8 cellular contexts compared by ENCODE assay signal in genomic region chr3:127002195-127003174, GRCh38. TPM values are rescaled to one million over a fixed set of nuclear protein-coding genes. Genes with fewer than 3 reads are reported as not detected.
DNase-seq lines count a peak whose midpoint lies in the region; ATAC-seq and TF ChIP-seq lines count a peak whose summit lies in the region.

No MANE protein-coding gene starts in this region.

- peak; percentile 70 for TF ChIP-seq RAD21 in IMR-90 (IDR thresholded peaks at IDR 0.05; ENCODE audit: low read length)

- H3K27me3 ChIP-seq in IMR-90 (ENCODE audit: control insufficient read depth, insufficient read depth, low read length) (no peaks in the 10 kb centered on the region), left lung (no peaks in the 10 kb centered on the region), testis (no peaks in the 10 kb centered on the region)

- H2BK120ac ChIP-seq in IMR-90 (ENCODE audit: low read depth, low read length): peak overlapping the region; percentile 99

- peak overlapping the region; percentile 99 for H2BK15ac ChIP-seq in IMR-90 (ENCODE audit: low read depth, low read length)

- peak overlapping the region; percentile 99 for H2AK9ac ChIP-seq in IMR-90 (replicated peaks; ENCODE audit: low read depth, low read length, poor library complexity)

- H3K27ac Mint-ChIP-seq in dendritic cell treated with granulocyte-macrophage colony-stimulating factor and Interleukin-4, amounts not matched to agents 40 ng/mL and 50 ng/mL, for 4 days: peak overlapping the region; percentile 8
- H3K27ac Mint-ChIP-seq in stimulated activated memory B cell treated with anti-CD40 and anti-IgM and Interleukin-4, amounts not matched to agents 10 μg/mL and 1 μg/mL and 100 μg/mL, for 72 hours: no peak overlapping the region

- peak overlapping the region; percentile 78; the same call in 1 of the 2 replicates for H3K56ac ChIP-seq in IMR-90 (ENCODE audit: extremely low read depth, insufficient read depth, low read length)

- H4K20me1 ChIP-seq in IMR-90 (ENCODE audit: insufficient read depth, low read length): peaks cover 11% of the 10 kb centered on the region

- peak overlapping the region; percentile 71 for H3K4me2 ChIP-seq in IMR-90 (ENCODE audit: low read depth, low read length)

- in situ Hi-C loops in IMR-90 (cut with MboI; ENCODE audit: low sequenced_read_pairs): no loop called here

- peak overlapping the region; percentile 100 for H4K91ac ChIP-seq in IMR-90 (ENCODE audit: insufficient read depth, low read depth, low read length)

- ATAC-seq in IMR-90 (ENCODE audit: low read depth) (peak; percentile 92), left lung (peak; percentile 95), GM21515 (IDR thresholded peaks at IDR 0.05; ENCODE audit: unreplicated experiment) (no peak)
- no peak for ATAC-seq in stimulated activated memory B cell treated with anti-CD40 and anti-IgM and Interleukin-4, amounts not matched to agents 10 μg/mL and 1 μg/mL and 100 μg/mL, for 72 hours

- H3K4me1 Mint-ChIP-seq in dendritic cell treated with granulocyte-macrophage colony-stimulating factor and Interleukin-4, amounts not matched to agents 40 ng/mL and 50 ng/mL, for 4 days (ENCODE audit: low read depth): peaks cover 12% of the 10 kb centered on the region
- H3K4me1 Mint-ChIP-seq in stimulated activated memory B cell treated with anti-CD40 and anti-IgM and Interleukin-4, amounts not matched to agents 10 μg/mL and 1 μg/mL and 100 μg/mL, for 72 hours: peaks cover 23% of the 10 kb centered on the region

- dilution Hi-C loops in IMR-90 (cut with HindIII; ENCODE audit: low sequenced_read_pairs, unreplicated experiment): no loop called here

- H4K8ac ChIP-seq in IMR-90 (ENCODE audit: low read depth in 2 of 2, low read length in 2 of 2): peak overlapping the region; percentile 99 to 100

- H3K27ac ChIP-seq in IMR-90 (ENCODE audit: insufficient read depth, low read length) (peak overlapping the region; percentile 99), left lung (peak overlapping the region; percentile 72 to 83), testis (peak overlapping the region in 1 of 2 donors; percentile 81)

- peak overlapping the region; percentile 93 for H2AFZ ChIP-seq in IMR-90 (replicated peaks; ENCODE audit: low read length, poor library complexity)

- H2BK5ac ChIP-seq in IMR-90 (ENCODE audit: low read depth, low read length, poor library complexity, severe bottlenecking): peak overlapping the region; percentile 98

- peaks cover 17% of the 10 kb centered on the region for H3K36me3 ChIP-seq in IMR-90 (ENCODE audit: control insufficient read depth, insufficient read depth, low read length)
- peaks cover 0 to 16% of the 10 kb centered on the region in 2 donors for H3K36me3 ChIP-seq in left lung
- no peaks in the 10 kb centered on the region for H3K36me3 ChIP-seq in testis (ENCODE audit: low read depth, missing control alignments)

- WGBS in IMR-90 (ENCODE audit: extremely low coverage in 2 of 2, insufficient read length in 1 of 2), 2 experiments: 40% methylated on average over 2 of the region's 26 CpGs; no CpG with 5 or more reads in 1 of the 2 experiments
- 31 to 59% methylated on average over 17 to 25 of the region's 26 CpGs for WGBS in testis, 2 donors

- H3K14ac ChIP-seq in IMR-90 (replicated peaks; ENCODE audit: low read depth, low read length): peak overlapping the region; percentile 99

- H3K4me1 ChIP-seq in IMR-90 (ENCODE audit: control insufficient read depth, insufficient read depth, low read length): peaks cover 29% of the 10 kb centered on the region
- H3K4me1 ChIP-seq in left lung: peaks cover 14 to 36% of the 10 kb centered on the region in 2 donors
- H3K4me1 ChIP-seq in testis: peaks cover 21% of the 10 kb centered on the region

- DNase-seq in IMR-90 (peak; percentile 89), left lung (peak; percentile 87 to 89), testis (peak; percentile 91), NCI-H748 (lab: John Stamatoyannopoulos, UW; ENCODE audit: unreplicated experiment) (no peak), DMS79 treated with DMSO at 0.1 percent for 48 hours (lab: John Stamatoyannopoulos, UW) (no peak)

- TF ChIP-seq POLR2A in IMR-90 (IDR thresholded peaks at IDR 0.05; ENCODE audit: low read depth, low read length) (0 out of 2 replicates have a peak, but pooled peaks have one; percentile 49), testis (IDR thresholded peaks at IDR 0.05) (no peak)

- H3K36me3 Mint-ChIP-seq in dendritic cell treated with granulocyte-macrophage colony-stimulating factor and Interleukin-4, amounts not matched to agents 40 ng/mL and 50 ng/mL, for 4 days (ENCODE audit: low read depth): peaks cover 29% of the 10 kb centered on the region
- peaks cover 27% of the 10 kb centered on the region for H3K36me3 Mint-ChIP-seq in stimulated activated memory B cell treated with anti-CD40 and anti-IgM and Interleukin-4, amounts not matched to agents 10 μg/mL and 1 μg/mL and 100 μg/mL, for 72 hours

- H3K4me3 Mint-ChIP-seq in dendritic cell treated with granulocyte-macrophage colony-stimulating factor and Interleukin-4, amounts not matched to agents 40 ng/mL and 50 ng/mL, for 4 days: no peak overlapping the region
- no peak overlapping the region for H3K4me3 Mint-ChIP-seq in stimulated activated memory B cell treated with anti-CD40 and anti-IgM and Interleukin-4, amounts not matched to agents 10 μg/mL and 1 μg/mL and 100 μg/mL, for 72 hours

- intact Hi-C loops in IMR-90 (cut with micrococcal nuclease) (loop anchor here (1.0 to 10.0 kb wide), 4 partner anchors 20 to 542 kb away; no protein-coding TSS in a partner anchor), left lung (cut with DNase I) (no loop called here), testis (cut with DNase I; ENCODE audit: low total_unique reads) (no loop called here)
- intact Hi-C loops in dendritic cell treated with granulocyte-macrophage colony-stimulating factor and Interleukin-4, amounts not matched to agents 40 ng/mL and 50 ng/mL, for 4 days (cut with micrococcal nuclease): no loop called here

- no peaks in the 10 kb centered on the region for H3K9me3 Mint-ChIP-seq in dendritic cell treated with granulocyte-macrophage colony-stimulating factor and Interleukin-4, amounts not matched to agents 40 ng/mL and 50 ng/mL, for 4 days
- H3K9me3 Mint-ChIP-seq in stimulated activated memory B cell treated with anti-CD40 and anti-IgM and Interleukin-4, amounts not matched to agents 10 μg/mL and 1 μg/mL and 100 μg/mL, for 72 hours: no peaks in the 10 kb centered on the region

- peaks cover 20% of the 10 kb centered on the region for H3K9me1 ChIP-seq in IMR-90 (ENCODE audit: insufficient read depth, low read length)

- H3K27me3 Mint-ChIP-seq in dendritic cell treated with granulocyte-macrophage colony-stimulating factor and Interleukin-4, amounts not matched to agents 40 ng/mL and 50 ng/mL, for 4 days: no peaks in the 10 kb centered on the region
- H3K27me3 Mint-ChIP-seq in stimulated activated memory B cell treated with anti-CD40 and anti-IgM and Interleukin-4, amounts not matched to agents 10 μg/mL and 1 μg/mL and 100 μg/mL, for 72 hours: no peaks in the 10 kb centered on the region

- H4K5ac ChIP-seq in IMR-90 (ENCODE audit: low read depth, low read length): peak overlapping the region; percentile 99

- POLR2A ChIA-PET in IMR-90 (lab: Charles Lee; ENCODE audit: unreplicated experiment): no interaction called here

- no TSS peak for BruUV-seq in IMR-90 (replicated peaks; lab: Mats Ljungman, UMichigan)

- peak overlapping the region; percentile 94 for H2BK20ac ChIP-seq in IMR-90 (ENCODE audit: low read depth, low read length)

- peak overlapping the region; percentile 98 for H2AK5ac ChIP-seq in IMR-90 (ENCODE audit: low read depth, low read length)

- H3K9me3 ChIP-seq in IMR-90 (ENCODE audit: control insufficient read depth, insufficient read depth, low read length) (no peaks in the 10 kb centered on the region), left lung (no peaks in the 10 kb centered on the region), testis (no peaks in the 10 kb centered on the region)

- H3K9ac ChIP-seq in IMR-90 (ENCODE audit: low read depth, low read length): peak overlapping the region; percentile 96

- H3K79me1 ChIP-seq in IMR-90 (ENCODE audit: low read depth in 1 of 2, low read length in 2 of 2): peaks cover 24 to 57% of the 10 kb centered on the region in 2 experiments

- peak overlapping the region; percentile 96 for H3K23ac ChIP-seq in IMR-90 (ENCODE audit: low read depth, low read length)

- H3K18ac ChIP-seq in IMR-90 (ENCODE audit: low read depth, low read length): peak overlapping the region; percentile 95

- no peak overlapping the region for H3K4me3 ChIP-seq in IMR-90 (ENCODE audit: insufficient read depth, low read depth, low read length)
- H3K4me3 ChIP-seq in left lung: no peak overlapping the region
- no peak overlapping the region for H3K4me3 ChIP-seq in testis

- H3K4ac ChIP-seq in IMR-90 (ENCODE audit: low read depth, low read length): peak overlapping the region; percentile 100

- CTCF ChIA-PET in IMR-90 (lab: Yijun Ruan, JAX): interaction anchor here (0.7 to 2.0 kb wide), 3 partner anchors 8 to 250 kb away, joined by 3 to 13 read pairs (median 3); no protein-coding TSS in a partner anchor

- TF ChIP-seq CTCF in IMR-90 (conservative IDR thresholded peaks at IDR 0.05; ENCODE audit: low read depth, low read length) (peak; percentile 69), left lung (IDR thresholded peaks at IDR 0.05) (peak in 1 of 2 donors; percentile 31), testis (IDR thresholded peaks at IDR 0.05) (peak; percentile 0 to 43 (median 13))

TF ChIP-seq in IMR-90, 13 proteins besides CTCF, POLR2A, EP300 and RAD21:
- TF ChIP-seq MAFK (IDR thresholded peaks at IDR 0.05; ENCODE audit: low read depth, low read length) (no peak), BHLHE40 (IDR thresholded peaks at IDR 0.05; ENCODE audit: low read depth, low read length) (0 out of 2 replicates have a peak, but pooled peaks have one; percentile 18), RCOR1 (IDR thresholded peaks at IDR 0.05; ENCODE audit: insufficient replicate concordance, low read length) (no peak), MAZ (IDR thresholded peaks at IDR 0.05; ENCODE audit: borderline replicate concordance, low read depth, low read length) (peak; percentile 89; the same call in 1 of the 2 replicates), SMC3 (IDR thresholded peaks at IDR 0.05; ENCODE audit: low read depth, low read length) (peak; percentile 64), RFX5 (IDR thresholded peaks at IDR 0.05; ENCODE audit: low read depth, low read length) (no peak)
TF ChIP-seq in IMR-90: peak in this region for 3.

RNA-seq across cellular contexts. Expression of gene PLXNA1, which starts 19.6 kb away (rescaled TPM):
- total RNA-seq in IMR-90 (2012; rRNA removed) (13.6 and 14.4 TPM in 2 replicates), left lung (10 to 100 TPM; 48.8 to 64.6 TPM), testis (10 to 100 TPM; 65.8 to 79.7 TPM)
- polyA plus RNA-seq in IMR-90 (2012; rRNA removed) (49.4 and 61.7 TPM in 2 replicates), testis (ENCODE audit: insufficient read depth, low read depth, low replicate concordance) (29.3 TPM)
- polyA plus RNA-seq in IMR-90 (2012; cell fraction: cytosol; rRNA removed): 25.5 and 52.4 TPM in 2 replicates
- 88.7 and 218 TPM in 2 replicates for polyA plus RNA-seq in IMR-90 (2012; cell fraction: nucleus; rRNA removed; ENCODE audit: low replicate concordance)

Comparison
In these comparisons a context has a peak if more than half of its experiments do, and no peak if none do; other contexts are left out.
1. ATAC-seq: peak in IMR-90 (single experiment) and left lung (single experiment); none in stimulated activated memory B cell treated with anti-CD40 and anti-IgM and Interleukin-4, amounts not matched to agents 10 μg/mL and 1 μg/mL and 100 μg/mL, for 72 hours (single experiment) and GM21515 (single experiment).
2. DNase-seq: peak in IMR-90 (single experiment), left lung (2 of 2) and testis (single experiment); none in NCI-H748 (single experiment) and DMS79 treated with DMSO at 0.1 percent for 48 hours (single experiment).